ENCODE assay signal across 7 cellular contexts in the genomic region with DNA sequence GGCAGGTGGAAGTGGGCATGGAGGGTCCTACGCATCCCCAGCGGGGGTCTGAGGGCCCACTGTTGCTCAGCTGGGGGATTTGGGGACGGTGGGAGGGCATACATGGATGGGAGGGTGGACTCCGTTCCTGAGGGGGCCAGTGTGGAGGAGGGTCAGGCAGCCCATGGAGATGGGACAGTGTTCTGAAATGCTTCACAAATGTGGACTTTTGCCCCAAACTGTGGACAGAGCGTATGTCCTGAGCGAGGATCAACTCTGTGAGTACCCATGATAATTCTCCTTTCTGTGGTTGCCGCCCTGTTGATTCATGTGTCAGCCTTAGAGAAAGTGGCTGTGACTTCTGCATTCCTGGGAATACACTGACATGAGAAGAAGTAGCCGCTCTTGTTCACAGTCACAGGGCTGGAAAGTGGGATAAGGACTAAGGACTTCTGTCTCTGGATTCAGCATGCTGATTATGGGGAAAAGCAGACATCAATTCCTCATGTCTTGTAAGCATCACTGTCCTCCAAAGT. TPM values are rescaled to one million over a fixed set of nuclear protein-coding genes. Genes with fewer than 3 reads are reported as not detected.
DNase-seq lines count a peak whose midpoint lies in the region; ATAC-seq and TF ChIP-seq lines count a peak whose summit lies in the region.

No MANE protein-coding gene starts in this region.

- H3K4me3 ChIP-seq in hepatocyte: no peak overlapping the region

- peaks cover 61% of the 10 kb centered on the region for H3K4me1 Mint-ChIP-seq in activated CD8-positive, alpha-beta T cell treated with anti-CD3 and anti-CD28 coated beads, Interleukin-2, amount 10 ng/mL, durations not matched to agents 7 days and 5 days (ENCODE audit: low read depth)
- peaks cover 0 to 53% of the 10 kb centered on the region in 2 donors for H3K4me1 Mint-ChIP-seq in stimulated activated naive B cell treated with anti-CD40 and anti-IgM and Interleukin-4, amounts not matched to agents 10 μg/mL and 1 μg/mL and 100 μg/mL, for 72 hours

- no peak for TF ChIP-seq CTCF in hepatocyte (IDR thresholded peaks at IDR 0.05; ENCODE audit: poor library complexity)

- no peaks in the 10 kb centered on the region for H3K9me3 ChIP-seq in hepatocyte (ENCODE audit: low read depth)

- no peaks in the 10 kb centered on the region for H3K27me3 ChIP-seq in hepatocyte

- H3K9me3 Mint-ChIP-seq in activated CD8-positive, alpha-beta T cell treated with anti-CD3 and anti-CD28 coated beads, Interleukin-2, amount 10 ng/mL, durations not matched to agents 7 days and 5 days (ENCODE audit: insufficient read depth): no peaks in the 10 kb centered on the region
- no peaks in the 10 kb centered on the region for H3K9me3 Mint-ChIP-seq in stimulated activated naive B cell treated with anti-CD40 and anti-IgM and Interleukin-4, amounts not matched to agents 10 μg/mL and 1 μg/mL and 100 μg/mL, for 72 hours

- H3K9me2 ChIP-seq in hepatocyte (replicated peaks; ENCODE audit: insufficient read depth): no peaks in the 10 kb centered on the region

- POLR2A ChIA-PET in activated CD8-positive, alpha-beta T cell treated with anti-CD3 and anti-CD28 coated beads, Interleukin-2, amount 10 ng/mL, durations not matched to agents 7 days and 5 days (lab: Charles Lee): interaction anchor here (0.7 to 1.1 kb wide), 2 partner anchors 33 to 36 kb away, joined by 3 read pairs; partner anchors contain the start of gene SMAD3

- H3K4me2 ChIP-seq in hepatocyte: peak overlapping the region; percentile 64

- 77% methylated on average over 8 of the region's 8 CpGs for WGBS in hepatocyte (ENCODE audit: low lambda C conversion rate, missing lambda C conversion rate)

- H3K36me3 Mint-ChIP-seq in activated CD8-positive, alpha-beta T cell treated with anti-CD3 and anti-CD28 coated beads, Interleukin-2, amount 10 ng/mL, durations not matched to agents 7 days and 5 days (ENCODE audit: low read depth): peaks cover 53% of the 10 kb centered on the region
- peaks cover 28 to 32% of the 10 kb centered on the region in 2 donors for H3K36me3 Mint-ChIP-seq in stimulated activated naive B cell treated with anti-CD40 and anti-IgM and Interleukin-4, amounts not matched to agents 10 μg/mL and 1 μg/mL and 100 μg/mL, for 72 hours

- CTCF ChIA-PET in activated CD8-positive, alpha-beta T cell treated with anti-CD3 and anti-CD28 coated beads, Interleukin-2, amount 10 ng/mL, durations not matched to agents 7 days and 5 days (lab: Charles Lee): interaction anchor here (1.1 to 1.4 kb wide), 2 partner anchors 12 to 66 kb away, joined by 4 read pairs; no protein-coding TSS in a partner anchor

- H4K20me1 ChIP-seq in hepatocyte (ENCODE audit: insufficient read depth, poor library complexity, severe bottlenecking): peaks cover 52% of the 10 kb centered on the region

- peak overlapping the region; percentile 83 for H3K27ac ChIP-seq in hepatocyte

- H3K27me3 Mint-ChIP-seq in activated CD8-positive, alpha-beta T cell treated with anti-CD3 and anti-CD28 coated beads, Interleukin-2, amount 10 ng/mL, durations not matched to agents 7 days and 5 days (ENCODE audit: low read depth): no peaks in the 10 kb centered on the region
- H3K27me3 Mint-ChIP-seq in stimulated activated naive B cell treated with anti-CD40 and anti-IgM and Interleukin-4, amounts not matched to agents 10 μg/mL and 1 μg/mL and 100 μg/mL, for 72 hours: no peaks in the 10 kb centered on the region

- DNase-seq in HT-29 (ENCODE audit: low spot score) (peak; percentile 54), hepatocyte (ENCODE audit: low spot score) (peak; percentile 60), occipital lobe (lab: John Stamatoyannopoulos, UW) (no peak), COLO668 (lab: John Stamatoyannopoulos, UW; ENCODE audit: unreplicated experiment) (no peak)
- no peak for DNase-seq in activated CD8-positive, alpha-beta T cell treated with anti-CD3 and anti-CD28 coated beads, Interleukin-2, amount 10 ng/mL, durations not matched to agents 7 days and 5 days
- DNase-seq in stimulated activated naive B cell treated with anti-CD40 and anti-IgM and Interleukin-4, amounts not matched to agents 10 μg/mL and 1 μg/mL and 100 μg/mL, for 72 hours: no peak

- H3K4me1 ChIP-seq in hepatocyte (ENCODE audit: insufficient read depth): peaks cover 25% of the 10 kb centered on the region

- peak overlapping the region; percentile 40 for H3K4me3 Mint-ChIP-seq in activated CD8-positive, alpha-beta T cell treated with anti-CD3 and anti-CD28 coated beads, Interleukin-2, amount 10 ng/mL, durations not matched to agents 7 days and 5 days
- H3K4me3 Mint-ChIP-seq in stimulated activated naive B cell treated with anti-CD40 and anti-IgM and Interleukin-4, amounts not matched to agents 10 μg/mL and 1 μg/mL and 100 μg/mL, for 72 hours: peak overlapping the region; percentile 62 to 80

- ATAC-seq in activated CD8-positive, alpha-beta T cell treated with anti-CD3 and anti-CD28 coated beads, Interleukin-2, amount 10 ng/mL, durations not matched to agents 7 days and 5 days: no peak
- no peak for ATAC-seq in stimulated activated naive B cell treated with anti-CD40 and anti-IgM and Interleukin-4, amounts not matched to agents 10 μg/mL and 1 μg/mL and 100 μg/mL, for 72 hours (replicated peaks)
- ATAC-seq in GM18858 (IDR thresholded peaks at IDR 0.05; ENCODE audit: unreplicated experiment): no peak

- H3K27ac Mint-ChIP-seq in activated CD8-positive, alpha-beta T cell treated with anti-CD3 and anti-CD28 coated beads, Interleukin-2, amount 10 ng/mL, durations not matched to agents 7 days and 5 days: peak overlapping the region; percentile 86
- H3K27ac Mint-ChIP-seq in stimulated activated naive B cell treated with anti-CD40 and anti-IgM and Interleukin-4, amounts not matched to agents 10 μg/mL and 1 μg/mL and 100 μg/mL, for 72 hours: peak overlapping the region; percentile 95

- H3K79me2 ChIP-seq in hepatocyte: peaks cover 96% of the 10 kb centered on the region

- H3K36me3 ChIP-seq in hepatocyte (replicated peaks; ENCODE audit: insufficient read depth, low read depth): no peaks in the 10 kb centered on the region

- H2AFZ ChIP-seq in hepatocyte: no peak overlapping the region

RNA-seq across cellular contexts. Expression of gene SMAD3, which starts 33.4 kb away (rescaled TPM):
- 63.5 and 82.5 TPM in 2 replicates for total RNA-seq in HT-29 (2014; rRNA removed; shearing (Covaris generic))
- 10 to 100 TPM; 26.8 to 27.1 TPM for total RNA-seq in activated CD8-positive, alpha-beta T cell treated with anti-CD3 and anti-CD28 coated beads, Interleukin-2, amount 10 ng/mL, durations not matched to agents 7 days and 5 days
- total RNA-seq in hepatocyte: 24.6 and 32.2 TPM in 2 replicates
- polyA plus RNA-seq in hepatocyte: 24.7 and 26.5 TPM in 2 replicates
- total RNA-seq in occipital lobe: 2.5 TPM

Comparison
In these comparisons a context has a peak if more than half of its experiments do, and no peak if none do; other contexts are left out.
1. DNase-seq: peak in HT-29 (single experiment) and hepatocyte (single experiment); none in activated CD8-positive, alpha-beta T cell treated with anti-CD3 and anti-CD28 coated beads, Interleukin-2, amount 10 ng/mL, durations not matched to agents 7 days and 5 days (single experiment), stimulated activated naive B cell treated with anti-CD40 and anti-IgM and Interleukin-4, amounts not matched to agents 10 μg/mL and 1 μg/mL and 100 μg/mL, for 72 hours (single experiment), occipital lobe (single experiment) and COLO668 (single experiment).